1 cellular context compared by ENCODE assay signal in the genomic region with DNA sequence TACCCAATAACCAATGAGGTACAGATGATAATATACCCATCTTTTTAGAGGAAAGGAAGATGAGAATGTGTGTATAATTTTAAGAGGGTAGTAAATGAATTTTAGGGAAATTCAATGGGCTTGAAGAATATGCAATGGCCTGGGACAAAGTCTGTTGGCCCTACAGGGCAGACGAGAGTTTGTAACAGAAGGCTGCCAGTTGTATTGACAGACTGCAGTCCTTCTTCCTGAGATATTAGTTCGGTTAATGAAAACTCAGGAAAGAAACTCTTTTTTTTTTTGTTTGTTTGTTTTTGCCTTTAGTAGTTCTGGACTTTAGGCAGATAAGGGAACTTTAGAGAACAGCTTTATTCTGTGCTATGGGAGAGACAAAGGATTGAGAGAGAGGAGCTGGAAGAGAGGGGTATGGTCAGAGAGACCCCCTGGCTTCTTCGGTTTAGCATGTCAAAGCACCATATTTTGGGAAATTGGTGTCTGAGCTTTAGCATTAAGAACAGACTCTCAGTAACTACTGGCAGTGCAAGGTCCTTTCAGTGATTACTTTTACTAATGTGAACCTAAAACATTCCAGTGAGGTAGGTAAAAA.
TF ChIP-seq lines count a peak whose summit lies in the region.

No MANE protein-coding gene starts in this region.

TF ChIP-seq in HepG2, 621 proteins besides CTCF, POLR2A, EP300 and RAD21:
- TF ChIP-seq HES4 (CRISPR knock-in tag; IDR thresholded peaks at IDR 0.05; ENCODE audit: borderline replicate concordance) (no peak), ZNF337 (CRISPR knock-in tag; IDR thresholded peaks at IDR 0.05; ENCODE audit: borderline replicate concordance, low read depth) (no peak), PHF5A (CRISPR knock-in tag; IDR thresholded peaks at IDR 0.05; ENCODE audit: low read depth, unreplicated experiment) (no peak), MLLT10 (CRISPR knock-in tag; IDR thresholded peaks at IDR 0.05) (no peak), HCFC1 (IDR thresholded peaks at IDR 0.05; ENCODE audit: low read depth, low read length) (no peak), FOSL1 (CRISPR knock-in tag; IDR thresholded peaks at IDR 0.05; ENCODE audit: borderline replicate concordance) (no peak), HNF4G (IDR thresholded peaks at IDR 0.05; ENCODE audit: borderline replicate concordance, low read depth, low read length) (no peak), HNF4G (CRISPR knock-in tag; IDR thresholded peaks at IDR 0.05; ENCODE audit: borderline replicate concordance, low read depth) (no peak), FOXA3 (CRISPR knock-in tag; IDR thresholded peaks at IDR 0.05) (peak; percentile 11; the same call in 1 of the 2 replicates), FOXP1 (IDR thresholded peaks at IDR 0.05) (no peak), FOXP1 (CRISPR knock-in tag; IDR thresholded peaks at IDR 0.05) (0 out of 2 replicates have a peak, but pooled peaks have one; percentile 23), ZNF431 (CRISPR knock-in tag; IDR thresholded peaks at IDR 0.05; ENCODE audit: borderline replicate concordance, low read depth) (peak; percentile 91), ZSCAN22 (CRISPR knock-in tag; IDR thresholded peaks at IDR 0.05) (no peak), ZNF557 (CRISPR knock-in tag; IDR thresholded peaks at IDR 0.05) (no peak), ZNF792 (CRISPR knock-in tag; IDR thresholded peaks at IDR 0.05) (peak; percentile 55; the same call in 1 of the 2 replicates)
- TF ChIP-seq, protein P1, sequence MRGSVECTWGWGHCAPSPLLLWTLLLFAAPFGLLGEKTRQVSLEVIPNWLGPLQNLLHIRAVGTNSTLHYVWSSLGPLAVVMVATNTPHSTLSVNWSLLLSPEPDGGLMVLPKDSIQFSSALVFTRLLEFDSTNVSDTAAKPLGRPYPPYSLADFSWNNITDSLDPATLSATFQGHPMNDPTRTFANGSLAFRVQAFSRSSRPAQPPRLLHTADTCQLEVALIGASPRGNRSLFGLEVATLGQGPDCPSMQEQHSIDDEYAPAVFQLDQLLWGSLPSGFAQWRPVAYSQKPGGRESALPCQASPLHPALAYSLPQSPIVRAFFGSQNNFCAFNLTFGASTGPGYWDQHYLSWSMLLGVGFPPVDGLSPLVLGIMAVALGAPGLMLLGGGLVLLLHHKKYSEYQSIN (CRISPR knock-in tag; IDR thresholded peaks at IDR 0.05; ENCODE audit: borderline replicate concordance), result no peak
TF ChIP-seq in HepG2: peak in this region for 4.
